In the genomic region with DNA sequence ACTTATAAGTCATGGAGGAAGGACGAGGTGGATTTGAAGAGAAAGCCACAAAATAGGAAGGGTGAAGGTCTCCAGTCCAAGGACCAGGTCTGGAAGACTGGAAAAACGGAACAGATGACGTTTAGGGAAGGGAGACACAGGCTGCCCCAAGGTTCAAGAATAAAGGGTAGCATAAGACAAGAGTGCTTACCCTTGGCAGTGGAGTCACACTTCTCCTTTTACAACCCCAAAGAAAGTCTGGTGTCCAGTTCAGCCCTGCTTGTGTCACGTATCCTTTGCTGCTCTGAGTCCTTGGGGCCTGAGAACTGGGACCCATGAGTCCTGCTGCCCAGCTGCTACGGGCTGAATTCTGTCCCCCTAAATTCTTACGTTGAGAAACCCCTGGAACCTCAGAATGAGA, we compare ENCODE assay signal across 20 cellular contexts. TPM values are rescaled to one million over a fixed set of nuclear protein-coding genes. Genes with fewer than 3 reads are reported as not detected.
DNase-seq lines count a peak whose midpoint lies in the region; ATAC-seq and TF ChIP-seq lines count a peak whose summit lies in the region.
"Had no signal": no experiment of that assay in that cellular context is flagged by ENCODE, and none has a peak within 500 bp of the region (broad histone marks: within the 10 kb centered on the region; RNA-seq: fewer than 3 reads in every experiment).

No MANE protein-coding gene starts in this region.

- H3F3A ChIP-seq in DOHH2 (ENCODE audit: control insufficient read depth, insufficient read depth) = peaks cover 45% of the 10 kb centered on the region

- TF ChIP-seq CTCF in DOHH2 (IDR thresholded peaks at IDR 0.05; ENCODE audit: low read depth, low read length, poor library complexity, severe bottlenecking) = no peak
- TF ChIP-seq CTCF in esophagus squamous epithelium (IDR thresholded peaks at IDR 0.05) = no peak
- no peak for TF ChIP-seq CTCF in tibial nerve (IDR thresholded peaks at IDR 0.05)

- WGBS in esophagus squamous epithelium, 2 donors = 87 to 90% methylated on average over 5 to 6 of the region's 6 CpGs
- WGBS in tibial nerve, 2 donors = 87 to 94% methylated on average over 6 of the region's 6 CpGs

- H3K4me1 ChIP-seq in DOHH2 (ENCODE audit: control insufficient read depth, low read length) = peaks cover 60% of the 10 kb centered on the region
- no peaks in the 10 kb centered on the region for H3K4me1 ChIP-seq in esophagus squamous epithelium
- peaks cover 0 to 3% (median 0%) of the 10 kb centered on the region in 4 donors for H3K4me1 ChIP-seq in tibial nerve

- no peak overlapping the region for H3K4me2 ChIP-seq in DOHH2 (ENCODE audit: low read length)
- H3K4me2 ChIP-seq: A549 had no signal

- H3K9me2 ChIP-seq in DOHH2 (replicated peaks; ENCODE audit: control insufficient read depth, low read length) = no peaks in the 10 kb centered on the region

- intact Hi-C loops in esophagus squamous epithelium (cut with DNase I) = no loop called here

- H3K36me3 ChIP-seq in DOHH2 (ENCODE audit: control insufficient read depth, low read length) = peaks cover 63% of the 10 kb centered on the region
- H3K36me3 ChIP-seq in esophagus squamous epithelium = peaks cover 7 to 91% (median 27%) of the 10 kb centered on the region in 3 donors
- peaks cover 0 to 71% (median 21%) of the 10 kb centered on the region in 3 donors for H3K36me3 ChIP-seq in tibial nerve

- peak overlapping the region; percentile 100 for H3K27ac ChIP-seq in DOHH2 (ENCODE audit: low read depth, low read length)
- H3K27ac ChIP-seq in esophagus squamous epithelium = no peak overlapping the region
- H3K27ac ChIP-seq in tibial nerve = no peak overlapping the region
- H3K27ac ChIP-seq: A549 had no signal

- TF ChIP-seq EP300 in tibial nerve (IDR thresholded peaks at IDR 0.05) = no peak

- H3K4me3 ChIP-seq in DOHH2 (ENCODE audit: low read length) (no peak overlapping the region), esophagus squamous epithelium (no peak overlapping the region), tibial nerve (no peak overlapping the region)
- H3K4me3 ChIP-seq: A549, MG63 had no signal

- H3K27me3 ChIP-seq in DOHH2 (ENCODE audit: control insufficient read depth, low read length) (no peaks in the 10 kb centered on the region), esophagus squamous epithelium (no peaks in the 10 kb centered on the region), tibial nerve (no peaks in the 10 kb centered on the region)
- H3K27me3 ChIP-seq: MG63 had no signal

- H4K20me1 ChIP-seq in DOHH2 (ENCODE audit: control insufficient read depth, insufficient read depth, low read depth, low read length) = no peaks in the 10 kb centered on the region

- no peak for TF ChIP-seq POLR2A in esophagus squamous epithelium (IDR thresholded peaks at IDR 0.05)
- no peak for TF ChIP-seq POLR2A in tibial nerve (IDR thresholded peaks at IDR 0.05)

- H3K79me2 ChIP-seq in DOHH2 (ENCODE audit: control insufficient read depth, low read length) = peaks cover 4% of the 10 kb centered on the region; the same call in 1 of the 2 replicates

- DNase-seq in Ammon's horn (ENCODE audit: low spot score) = peak; percentile 54
- no peak for DNase-seq in left lobe of liver (ENCODE audit: low spot score)
- peak; percentile 60 for DNase-seq in pons (ENCODE audit: low spot score)
- DNase-seq in esophagus squamous epithelium (lab: John Stamatoyannopoulos, UW) = no peak
- DNase-seq in putamen (ENCODE audit: low spot score) = no peak
- DNase-seq in tibial nerve (ENCODE audit: low spot score in 2 of 2) = no peak
- DNase-seq: CD4-positive, CD25-positive, alpha-beta regulatory T cell; COR-L47; DMS 273 treated with DMSO at 0.1 percent for 48 hours; DND-41; GOT3; Kasumi-1; MG63; NCI-H187; NCI-H226; NCI-H524 treated with DMSO at 0.1 percent for 48 hours had no signal

- H3K9me3 ChIP-seq in DOHH2 (ENCODE audit: control insufficient read depth, insufficient read depth, low read length) (peaks cover 6% of the 10 kb centered on the region), esophagus squamous epithelium (no peaks in the 10 kb centered on the region), tibial nerve (no peaks in the 10 kb centered on the region)
- H3K9me3 ChIP-seq: A549, MG63 had no signal

- peak; percentile 54 for ATAC-seq in left lobe of liver
- ATAC-seq in GM18502 (IDR thresholded peaks at IDR 0.05; ENCODE audit: poor library complexity, unreplicated experiment) = no peak
- ATAC-seq: A549, HCT116 had no signal

RNA-seq across cellular contexts. Expression of gene GGA2, which starts 13.0 kb away (rescaled TPM):
- total RNA-seq in left lobe of liver (30.2 TPM), esophagus squamous epithelium (10 to 100 TPM; 19.4 to 53.8 (median 23.9) TPM), tibial nerve (10 to 100 TPM; 29.9 to 40.6 (median 36.8) TPM)

RNA-seq across cellular contexts. Expression of gene EARS2, which starts 33.8 kb away (rescaled TPM):
- total RNA-seq in left lobe of liver = 15.9 TPM
- total RNA-seq in esophagus squamous epithelium = 10 to 100 TPM; 15.2 to 32.7 (median 24.6) TPM
- 10 to 100 TPM; 42.2 to 70.7 (median 57.1) TPM for total RNA-seq in tibial nerve

RNA-seq across cellular contexts. Expression of gene UBFD1, which starts 34.2 kb away (rescaled TPM):
- total RNA-seq in left lobe of liver (32.9 TPM), esophagus squamous epithelium (10 to 100 TPM; 31.9 to 53.6 (median 45.4) TPM), tibial nerve (100 to 1,000 TPM in 1 of 4 donors, 10 to 100 TPM in 3; 70.5 to 110 (median 76.5) TPM)

Comparison
In these comparisons a context has a peak if more than half of its experiments do, and no peak if none do; other contexts are left out.
1. DNase-seq: peak in Ammon's horn (single experiment) and pons (single experiment); none in left lobe of liver (single experiment), esophagus squamous epithelium (single experiment), putamen (single experiment) and tibial nerve (0 of 2).